Comparison of ENCODE assay signal across 7 cellular contexts in genomic region chr16:16309488-16310292, GRCh38.
DNase-seq lines count a peak whose midpoint lies in the region; ATAC-seq and TF ChIP-seq lines count a peak whose summit lies in the region.
"Not testable (repeated sequence)": the region's sequence is repeated elsewhere in the genome, so short reads cannot be mapped to it uniquely, and the experiment has no call there.

No MANE protein-coding gene starts in this region.

- not testable (repeated sequence) for H3K27ac ChIP-seq in RWPE2 (ENCODE audit: poor library complexity, severe bottlenecking)

- not testable (repeated sequence) for H3K27ac Mint-ChIP-seq in activated naive CD8-positive, alpha-beta T cell treated with anti-CD3 and anti-CD28 coated beads, Interleukin-2, amount 10 ng/mL, durations not matched to agents 7 days and 5 days; natural killer cell treated with Interleukin-12 subunit alpha and Interleukin-12 subunit beta and Interleukin-15 and Interleukin-18, amount 100 ng/mL, for 72 hours

- H3K36me3 ChIP-seq in RWPE2 (ENCODE audit: low read depth) = not testable (repeated sequence)

- H3K4me1 Mint-ChIP-seq in activated naive CD8-positive, alpha-beta T cell treated with anti-CD3 and anti-CD28 coated beads, Interleukin-2, amount 10 ng/mL, durations not matched to agents 7 days and 5 days; natural killer cell treated with Interleukin-12 subunit alpha and Interleukin-12 subunit beta and Interleukin-15 and Interleukin-18, amount 100 ng/mL, for 72 hours (ENCODE audit: low read depth in 2 of 2): not testable (repeated sequence)

- not testable (repeated sequence) for H3K4me1 ChIP-seq in RWPE2 (ENCODE audit: insufficient read depth, poor library complexity, severe bottlenecking)

- intact Hi-C loops in left ventricle myocardium superior (cut with micrococcal nuclease) = not testable (repeated sequence)

- not testable (repeated sequence) for H3K4me3 ChIP-seq in RWPE2 (ENCODE audit: severe bottlenecking)

- H3K9me3 ChIP-seq in RWPE2 (ENCODE audit: severe bottlenecking) = not testable (repeated sequence)

- POLR2A ChIA-PET in activated naive CD8-positive, alpha-beta T cell treated with anti-CD3 and anti-CD28 coated beads, Interleukin-2, amount 10 ng/mL, durations not matched to agents 7 days and 5 days (lab: Charles Lee) = not testable (repeated sequence)

- not testable (repeated sequence) for TF ChIP-seq CTCF in RWPE2 (IDR thresholded peaks at IDR 0.05; ENCODE audit: poor library complexity, severe bottlenecking)

- H3K27me3 ChIP-seq in RWPE2 (ENCODE audit: insufficient read depth, poor library complexity, severe bottlenecking) = not testable (repeated sequence)

- peak; percentile 51 for ATAC-seq in GM18858 (IDR thresholded peaks at IDR 0.05; ENCODE audit: unreplicated experiment)
- peak; percentile 86 for ATAC-seq in GM21825 (IDR thresholded peaks at IDR 0.05; ENCODE audit: unreplicated experiment)
- ATAC-seq in HG03139 (IDR thresholded peaks at IDR 0.05; ENCODE audit: unreplicated experiment) = peak; percentile 75
- peak; percentile 77 for ATAC-seq in RWPE2 (ENCODE audit: low read depth)
- ATAC-seq in activated naive CD8-positive, alpha-beta T cell treated with anti-CD3 and anti-CD28 coated beads, Interleukin-2, amount 10 ng/mL, durations not matched to agents 7 days and 5 days (ENCODE audit: low read depth) = peak; percentile 77
- peak; percentile 92 for ATAC-seq in left ventricle myocardium superior
- ATAC-seq in natural killer cell treated with Interleukin-12 subunit alpha and Interleukin-12 subunit beta and Interleukin-15 and Interleukin-18, amount 100 ng/mL, for 72 hours = peak; percentile 89 to 99

- not testable (repeated sequence) for H3K4me3 Mint-ChIP-seq in activated naive CD8-positive, alpha-beta T cell treated with anti-CD3 and anti-CD28 coated beads, Interleukin-2, amount 10 ng/mL, durations not matched to agents 7 days and 5 days; natural killer cell treated with Interleukin-12 subunit alpha and Interleukin-12 subunit beta and Interleukin-15 and Interleukin-18, amount 100 ng/mL, for 72 hours

- not testable (repeated sequence) for H3K36me3 Mint-ChIP-seq in activated naive CD8-positive, alpha-beta T cell treated with anti-CD3 and anti-CD28 coated beads, Interleukin-2, amount 10 ng/mL, durations not matched to agents 7 days and 5 days; natural killer cell treated with Interleukin-12 subunit alpha and Interleukin-12 subunit beta and Interleukin-15 and Interleukin-18, amount 100 ng/mL, for 72 hours

- DNase-seq in RWPE2 (ENCODE audit: low spot score); activated naive CD8-positive, alpha-beta T cell treated with anti-CD3 and anti-CD28 coated beads, Interleukin-2, amount 10 ng/mL, durations not matched to agents 7 days and 5 days; left ventricle myocardium superior; natural killer cell treated with Interleukin-12 subunit alpha and Interleukin-12 subunit beta and Interleukin-15 and Interleukin-18, amount 100 ng/mL, for 72 hours (ENCODE audit: low spot score): not testable (repeated sequence)

- H3K27me3 Mint-ChIP-seq in activated naive CD8-positive, alpha-beta T cell treated with anti-CD3 and anti-CD28 coated beads, Interleukin-2, amount 10 ng/mL, durations not matched to agents 7 days and 5 days; natural killer cell treated with Interleukin-12 subunit alpha and Interleukin-12 subunit beta and Interleukin-15 and Interleukin-18, amount 100 ng/mL, for 72 hours: not testable (repeated sequence)

- H3K9me3 Mint-ChIP-seq in activated naive CD8-positive, alpha-beta T cell treated with anti-CD3 and anti-CD28 coated beads, Interleukin-2, amount 10 ng/mL, durations not matched to agents 7 days and 5 days; natural killer cell treated with Interleukin-12 subunit alpha and Interleukin-12 subunit beta and Interleukin-15 and Interleukin-18, amount 100 ng/mL, for 72 hours: not testable (repeated sequence)
